9 cellular contexts compared by ENCODE assay signal in genomic region chr19:43464089-43464775, GRCh38. TPM values are rescaled to one million over a fixed set of nuclear protein-coding genes. Genes with fewer than 3 reads are reported as not detected.
A peak's percentile ranks its signal among the peaks of the same experiment; 100 is the strongest.
DNase-seq lines count a peak whose midpoint lies in the region; ATAC-seq, FAIRE-seq and TF ChIP-seq lines count a peak whose summit lies in the region.
"Had no signal": no experiment of that assay in that cellular context is flagged by ENCODE, and none has a peak within 500 bp of the region (broad histone marks: within the 10 kb centered on the region; RNA-seq: fewer than 3 reads in every experiment).

No MANE protein-coding gene starts in this region.

- peak overlapping the region; percentile 91 for H3K27ac Mint-ChIP-seq in activated naive CD8-positive, alpha-beta T cell treated with anti-CD3 and anti-CD28 coated beads, Interleukin-2, amount 10 ng/mL, durations not matched to agents 7 days and 5 days

- FAIRE-seq in D721Med (lab: Jason Lieb, UNC) = no peak

- H3K4me2 ChIP-seq in MM.1S (ENCODE audit: low read depth, low read length) (peak overlapping the region; percentile 88), hepatocyte (peak overlapping the region; percentile 84), skeletal muscle satellite cell (ENCODE audit: low read length) (peak overlapping the region; percentile 91)

- no peaks in the 10 kb centered on the region for H3K36me3 Mint-ChIP-seq in activated naive CD8-positive, alpha-beta T cell treated with anti-CD3 and anti-CD28 coated beads, Interleukin-2, amount 10 ng/mL, durations not matched to agents 7 days and 5 days

- POLR2A ChIA-PET in activated naive CD8-positive, alpha-beta T cell treated with anti-CD3 and anti-CD28 coated beads, Interleukin-2, amount 10 ng/mL, durations not matched to agents 7 days and 5 days (lab: Charles Lee) = interaction anchor here (0.9 to 3.9 kb wide), 12 partner anchors 16 to 290 kb away, joined by 3 to 26 read pairs (median 7); partner anchors contain the start of genes ETHE1, PHLDB3, SMG9 and ZNF575

- peak overlapping the region; percentile 40; the same call in 1 of the 2 replicates for H3K9ac ChIP-seq in MM.1S (ENCODE audit: low read length)
- H3K9ac ChIP-seq in skeletal muscle satellite cell (ENCODE audit: low read depth, low read length) = peak overlapping the region; percentile 71

- no peaks in the 10 kb centered on the region for H3F3A ChIP-seq in MM.1S (ENCODE audit: insufficient read depth, low read length)

- H3K27ac ChIP-seq in MM.1S (ENCODE audit: low read length) (no peak overlapping the region), hepatocyte (peak overlapping the region; percentile 56)

- 19% methylated on average over 36 of the region's 36 CpGs for WGBS in hepatocyte (ENCODE audit: low lambda C conversion rate, missing lambda C conversion rate)

- H3K9me3 ChIP-seq in MM.1S (replicated peaks; ENCODE audit: insufficient read depth, low read length) (no peaks in the 10 kb centered on the region), hepatocyte (ENCODE audit: low read depth) (no peaks in the 10 kb centered on the region), skeletal muscle satellite cell (replicated peaks; ENCODE audit: low read length) (no peaks in the 10 kb centered on the region)

- no peaks in the 10 kb centered on the region for H3K27me3 Mint-ChIP-seq in activated naive CD8-positive, alpha-beta T cell treated with anti-CD3 and anti-CD28 coated beads, Interleukin-2, amount 10 ng/mL, durations not matched to agents 7 days and 5 days

- H3K4me1 Mint-ChIP-seq in activated naive CD8-positive, alpha-beta T cell treated with anti-CD3 and anti-CD28 coated beads, Interleukin-2, amount 10 ng/mL, durations not matched to agents 7 days and 5 days = peaks cover 19% of the 10 kb centered on the region

- in situ Hi-C loops in G401 (cut with HindIII; ENCODE audit: low sequenced_read_pairs) = no loop called here

- TF ChIP-seq CTCF in D721Med (IDR thresholded peaks at IDR 0.05; ENCODE audit: insufficient read depth, missing control alignments) = no peak
- TF ChIP-seq CTCF in MM.1S (IDR thresholded peaks at IDR 0.05; ENCODE audit: low read length) = no peak
- TF ChIP-seq CTCF in hepatocyte (IDR thresholded peaks at IDR 0.05; ENCODE audit: poor library complexity) = no peak

- H4K20me1 ChIP-seq in MM.1S (ENCODE audit: insufficient read depth, low read length) = no peaks in the 10 kb centered on the region
- H4K20me1 ChIP-seq in hepatocyte (ENCODE audit: insufficient read depth, poor library complexity, severe bottlenecking) = no peaks in the 10 kb centered on the region

- H3K36me3 ChIP-seq in MM.1S (replicated peaks; ENCODE audit: insufficient read depth, low read length) = no peaks in the 10 kb centered on the region
- H3K36me3 ChIP-seq in hepatocyte (replicated peaks; ENCODE audit: insufficient read depth, low read depth) = no peaks in the 10 kb centered on the region
- H3K36me3 ChIP-seq in skeletal muscle satellite cell (ENCODE audit: insufficient read depth, low read length) = no peaks in the 10 kb centered on the region

- ATAC-seq in GM21619 (IDR thresholded peaks at IDR 0.05; ENCODE audit: unreplicated experiment) = peak; percentile 31
- ATAC-seq in activated naive CD8-positive, alpha-beta T cell treated with anti-CD3 and anti-CD28 coated beads, Interleukin-2, amount 10 ng/mL, durations not matched to agents 7 days and 5 days (ENCODE audit: low read depth) = peak; percentile 46

- H3K4me3 ChIP-seq in MM.1S (ENCODE audit: low read length) (peak overlapping the region; percentile 87), hepatocyte (peak overlapping the region; percentile 92), skeletal muscle satellite cell (ENCODE audit: low read length) (peak overlapping the region; percentile 93)

- H3K9me2 ChIP-seq in MM.1S (replicated peaks; ENCODE audit: insufficient read depth, low read length) (no peaks in the 10 kb centered on the region), hepatocyte (replicated peaks; ENCODE audit: insufficient read depth) (no peaks in the 10 kb centered on the region)

- peak; percentile 76 for DNase-seq in D721Med (ENCODE audit: insufficient read length, low spot score)
- peak; percentile 51 for DNase-seq in MM.1S
- peak; percentile 83 for DNase-seq in activated naive CD8-positive, alpha-beta T cell treated with anti-CD3 and anti-CD28 coated beads, Interleukin-2, amount 10 ng/mL, durations not matched to agents 7 days and 5 days
- DNase-seq in hepatocyte (ENCODE audit: low spot score) = peak; percentile 83
- DNase-seq in G401 (ENCODE audit: low spot score) = no peak
- DNase-seq in DMS79 (lab: John Stamatoyannopoulos, UW) = no peak

- peak overlapping the region; percentile 82 for H3K4me3 Mint-ChIP-seq in activated naive CD8-positive, alpha-beta T cell treated with anti-CD3 and anti-CD28 coated beads, Interleukin-2, amount 10 ng/mL, durations not matched to agents 7 days and 5 days

- H2AFZ ChIP-seq in MM.1S (ENCODE audit: low read length) (peak overlapping the region; percentile 91), hepatocyte (peak overlapping the region; percentile 94)

- H3K9me3 Mint-ChIP-seq in activated naive CD8-positive, alpha-beta T cell treated with anti-CD3 and anti-CD28 coated beads, Interleukin-2, amount 10 ng/mL, durations not matched to agents 7 days and 5 days = no peaks in the 10 kb centered on the region

- H3K79me2 ChIP-seq in MM.1S (ENCODE audit: low read length) = no peaks in the 10 kb centered on the region
- H3K79me2 ChIP-seq in hepatocyte = no peaks in the 10 kb centered on the region

- peaks cover 8% of the 10 kb centered on the region; the same call in 1 of the 2 replicates for H3K4me1 ChIP-seq in MM.1S (ENCODE audit: low read length)
- no peaks in the 10 kb centered on the region for H3K4me1 ChIP-seq in hepatocyte (ENCODE audit: insufficient read depth)
- peaks cover 18% of the 10 kb centered on the region for H3K4me1 ChIP-seq in skeletal muscle satellite cell (ENCODE audit: control insufficient read depth, insufficient read depth, low read length)

- H3K27me3 ChIP-seq in MM.1S (replicated peaks; ENCODE audit: insufficient read depth, low read length) (peaks cover 27% of the 10 kb centered on the region), hepatocyte (no peaks in the 10 kb centered on the region), skeletal muscle satellite cell (ENCODE audit: control insufficient read depth, insufficient read depth, low read length) (peaks cover 20% of the 10 kb centered on the region)

RNA-seq across cellular contexts. Expression of gene LYPD3, which starts 1.2 kb away (rescaled TPM):
- 1 to 10 TPM; 1.2 to 1.8 TPM for total RNA-seq in activated naive CD8-positive, alpha-beta T cell treated with anti-CD3 and anti-CD28 coated beads, Interleukin-2, amount 10 ng/mL, durations not matched to agents 7 days and 5 days
- total RNA-seq in hepatocyte = 4.6 and 4.8 TPM in 2 replicates
- polyA plus RNA-seq in hepatocyte = 13.2 and 13.5 TPM in 2 replicates
- not detected in 2 replicates for total RNA-seq in skeletal muscle satellite cell (2012; rRNA removed)
- not detected in 2 replicates for total RNA-seq in G401 (2014; rRNA removed; shearing (Covaris generic))

RNA-seq across cellular contexts. Expression of gene PHLDB3, which starts 40.3 kb away (rescaled TPM):
- 10 to 100 TPM; 19.8 to 22.1 TPM for total RNA-seq in activated naive CD8-positive, alpha-beta T cell treated with anti-CD3 and anti-CD28 coated beads, Interleukin-2, amount 10 ng/mL, durations not matched to agents 7 days and 5 days
- total RNA-seq in hepatocyte = 22.2 and 24.9 TPM in 2 replicates
- 23.4 and 29.0 TPM in 2 replicates for polyA plus RNA-seq in hepatocyte
- 5.0 and 6.8 TPM in 2 replicates for total RNA-seq in skeletal muscle satellite cell (2012; rRNA removed)
- total RNA-seq in G401 (2014; rRNA removed; shearing (Covaris generic)) = 51.2 and 77.2 TPM in 2 replicates

RNA-seq across cellular contexts. Expression of gene TEX101, which starts 49.5 kb away (rescaled TPM):
- not detected for total RNA-seq in activated naive CD8-positive, alpha-beta T cell treated with anti-CD3 and anti-CD28 coated beads, Interleukin-2, amount 10 ng/mL, durations not matched to agents 7 days and 5 days
- total RNA-seq in hepatocyte = not detected in 2 replicates
- not detected in 2 replicates for polyA plus RNA-seq in hepatocyte
- not detected in 2 replicates for total RNA-seq in skeletal muscle satellite cell (2012; rRNA removed)
- 1.7 TPM in 1 of 2 replicates, not detected in the other for total RNA-seq in G401 (2014; rRNA removed; shearing (Covaris generic))
- total RNA-seq: RPMI7951 had no signal

Comparison
In these comparisons a context has a peak if more than half of its experiments do, and no peak if none do; other contexts are left out.
1. DNase-seq: peak in D721Med (single experiment), MM.1S (single experiment), activated naive CD8-positive, alpha-beta T cell treated with anti-CD3 and anti-CD28 coated beads, Interleukin-2, amount 10 ng/mL, durations not matched to agents 7 days and 5 days (single experiment) and hepatocyte (single experiment); none in G401 (single experiment) and DMS79 (single experiment).
2. Peak in every context shown above with its lines, with median percentiles within 50 percentile points of each other: H3K4me2 ChIP-seq and H3K4me3 ChIP-seq.